Comparison of ENCODE assay signal across 1 cellular context in the genomic region with DNA sequence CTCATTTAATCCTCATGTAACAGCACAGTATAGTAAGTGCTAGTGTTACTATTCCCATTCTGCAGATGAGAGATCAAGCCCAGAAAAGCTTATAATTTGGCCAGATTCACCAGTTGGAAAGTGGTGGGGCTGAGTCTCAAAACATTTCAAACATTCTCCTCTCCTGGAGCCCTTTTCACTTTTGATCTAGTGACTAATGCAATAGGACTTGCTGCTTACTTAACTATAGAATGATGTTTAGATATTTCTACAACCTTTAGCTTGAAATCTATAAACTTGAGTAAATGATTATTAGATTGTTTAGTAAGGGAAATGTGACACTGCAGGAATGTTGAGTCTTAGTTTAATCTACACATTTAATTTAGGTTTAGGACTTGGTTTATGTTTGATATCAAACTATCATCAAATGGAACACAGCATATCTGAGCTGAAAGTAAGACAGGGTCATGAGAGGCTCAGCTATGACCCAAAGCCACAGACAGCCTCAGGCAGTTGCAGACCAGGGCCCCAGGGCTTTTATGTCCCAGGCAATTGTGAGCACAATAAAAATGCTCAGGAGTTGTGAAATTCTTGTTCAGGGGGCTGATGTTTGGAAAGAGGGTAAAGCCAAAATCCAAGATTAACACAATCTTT.
A peak's percentile ranks its signal among the peaks of the same experiment; 100 is the strongest.
TF ChIP-seq lines count a peak whose summit lies in the region.

No MANE protein-coding gene starts in this region.

TF ChIP-seq in HCT116, 20 proteins besides CTCF, POLR2A, EP300 and RAD21:
- TF ChIP-seq EZH2phosphoT487 (IDR thresholded peaks at IDR 0.05; ENCODE audit: borderline replicate concordance) (no peak), YY1 (IDR thresholded peaks at IDR 0.05; ENCODE audit: extremely low read depth, insufficient replicate concordance, low read depth, low read length) (peak; percentile 39), TCF7L2 (IDR thresholded peaks at IDR 0.05; ENCODE audit: borderline replicate concordance, extremely low read depth, insufficient read depth, insufficient read length) (peak; percentile 57)
- TF ChIP-seq, protein P1, sequence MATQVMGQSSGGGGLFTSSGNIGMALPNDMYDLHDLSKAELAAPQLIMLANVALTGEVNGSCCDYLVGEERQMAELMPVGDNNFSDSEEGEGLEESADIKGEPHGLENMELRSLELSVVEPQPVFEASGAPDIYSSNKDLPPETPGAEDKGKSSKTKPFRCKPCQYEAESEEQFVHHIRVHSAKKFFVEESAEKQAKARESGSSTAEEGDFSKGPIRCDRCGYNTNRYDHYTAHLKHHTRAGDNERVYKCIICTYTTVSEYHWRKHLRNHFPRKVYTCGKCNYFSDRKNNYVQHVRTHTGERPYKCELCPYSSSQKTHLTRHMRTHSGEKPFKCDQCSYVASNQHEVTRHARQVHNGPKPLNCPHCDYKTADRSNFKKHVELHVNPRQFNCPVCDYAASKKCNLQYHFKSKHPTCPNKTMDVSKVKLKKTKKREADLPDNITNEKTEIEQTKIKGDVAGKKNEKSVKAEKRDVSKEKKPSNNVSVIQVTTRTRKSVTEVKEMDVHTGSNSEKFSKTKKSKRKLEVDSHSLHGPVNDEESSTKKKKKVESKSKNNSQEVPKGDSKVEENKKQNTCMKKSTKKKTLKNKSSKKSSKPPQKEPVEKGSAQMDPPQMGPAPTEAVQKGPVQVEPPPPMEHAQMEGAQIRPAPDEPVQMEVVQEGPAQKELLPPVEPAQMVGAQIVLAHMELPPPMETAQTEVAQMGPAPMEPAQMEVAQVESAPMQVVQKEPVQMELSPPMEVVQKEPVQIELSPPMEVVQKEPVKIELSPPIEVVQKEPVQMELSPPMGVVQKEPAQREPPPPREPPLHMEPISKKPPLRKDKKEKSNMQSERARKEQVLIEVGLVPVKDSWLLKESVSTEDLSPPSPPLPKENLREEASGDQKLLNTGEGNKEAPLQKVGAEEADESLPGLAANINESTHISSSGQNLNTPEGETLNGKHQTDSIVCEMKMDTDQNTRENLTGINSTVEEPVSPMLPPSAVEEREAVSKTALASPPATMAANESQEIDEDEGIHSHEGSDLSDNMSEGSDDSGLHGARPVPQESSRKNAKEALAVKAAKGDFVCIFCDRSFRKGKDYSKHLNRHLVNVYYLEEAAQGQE (IDR thresholded peaks at IDR 0.05; ENCODE audit: low read depth) = no peak
